Comparison of ENCODE assay signal across 7 cellular contexts in the genomic region with DNA sequence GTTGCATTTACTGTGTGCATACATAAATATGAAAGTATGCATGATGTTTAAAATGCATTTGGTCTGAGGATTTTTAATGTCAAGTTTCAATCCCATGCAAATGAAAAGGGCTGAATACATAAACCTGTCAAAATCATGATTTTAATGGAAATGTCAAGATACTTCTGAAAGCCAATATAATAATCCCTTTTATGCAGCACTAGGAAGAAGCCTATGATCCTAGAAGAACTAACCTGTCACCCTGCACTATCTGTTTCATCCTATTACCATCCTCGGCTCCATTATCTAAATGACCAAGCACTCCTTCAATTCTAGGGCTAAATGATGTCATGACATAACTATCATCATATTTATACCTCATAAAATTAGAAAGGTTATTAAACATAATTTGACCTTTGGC.
"Had no signal": no experiment of that assay in that cellular context is flagged by ENCODE, and none has a peak within 500 bp of the region (broad histone marks: within the 10 kb centered on the region; RNA-seq: fewer than 3 reads in every experiment).

No MANE protein-coding gene starts in this region.

- DNase-seq: IMR-90, KBM-7, KG1 had no signal

- H3K27me3 Mint-ChIP-seq: IgD-negative memory B cell had no signal

- FAIRE-seq: HTR-8/SVneo, K562 had no signal

- ATAC-seq: K562 had no signal

- H3K27ac ChIP-seq: HL-60 had no signal

- H3K36me3 Mint-ChIP-seq: IgD-negative memory B cell had no signal

- H3K4me1 Mint-ChIP-seq: IgD-negative memory B cell had no signal

- H3K4me3 ChIP-seq: K562 had no signal

- H3K27ac Mint-ChIP-seq: IgD-negative memory B cell had no signal

- H3K4me3 Mint-ChIP-seq: IgD-negative memory B cell had no signal
